In genomic region chrX:150202641-150203248, GRCh38 we compare ENCODE assay signal across 14 cellular contexts.
DNase-seq lines count a peak whose midpoint lies in the region; ATAC-seq, FAIRE-seq and TF ChIP-seq lines count a peak whose summit lies in the region.
"Had no signal": no experiment of that assay in that cellular context is flagged by ENCODE, and none has a peak within 500 bp of the region (broad histone marks: within the 10 kb centered on the region; RNA-seq: fewer than 3 reads in every experiment).

No MANE protein-coding gene starts in this region.

- no peak overlapping the region for H3K27ac ChIP-seq in kidney (ENCODE audit: low read depth in 2 of 2, low read length in 2 of 2)

- no peaks in the 10 kb centered on the region for H3K36me3 Mint-ChIP-seq in osteocyte (ENCODE audit: unreplicated experiment)
- H3K36me3 Mint-ChIP-seq in stimulated activated memory B cell treated with anti-CD40 and anti-IgM and Interleukin-4, amounts not matched to agents 10 μg/mL and 1 μg/mL and 100 μg/mL, for 72 hours = no peaks in the 10 kb centered on the region
- H3K36me3 Mint-ChIP-seq: activated naive CD8-positive, alpha-beta T cell; natural killer cell treated with Interleukin-12 subunit alpha and Interleukin-12 subunit beta and Interleukin-15 and Interleukin-18, amount 100 ng/mL, for 72 hours had no signal

- FAIRE-seq in kidney (lab: Jason Lieb, UNC) = no peak
- FAIRE-seq: small intestine had no signal

- no peaks in the 10 kb centered on the region for H3K9me3 ChIP-seq in kidney (ENCODE audit: control insufficient read depth in 1 of 2, low read length in 2 of 2)
- H3K9me3 ChIP-seq: SK-N-SH had no signal

- H3K4me3 ChIP-seq in kidney (ENCODE audit: low read length in 2 of 2) = no peak overlapping the region

- DNase-seq in GM03348 (ENCODE audit: low spot score) (peak; percentile 44), RPMI7951 (ENCODE audit: low read depth) (peak; percentile 85), fibroblast of gingiva (ENCODE audit: low read depth) (peak; percentile 93), osteocyte (ENCODE audit: extremely low spot score, unreplicated experiment) (no peak), kidney (no peak), NCI-H345 (lab: John Stamatoyannopoulos, UW) (no peak)
- no peak for DNase-seq in activated T-cell treated with anti-CD3 and anti-CD28 coated beads, Interleukin-2, amount 50 U/mL, for 1 hour
- DNase-seq: activated CD4-positive, alpha-beta T cell treated with anti-CD3 and anti-CD28 coated beads, Interleukin-2, amount 10 ng/mL, durations not matched to agents 24 days and 14 days; NCI-H524; SK-N-SH; small intestine had no signal

- peak overlapping the region; percentile 50 for H3K27ac Mint-ChIP-seq in osteocyte (ENCODE audit: unreplicated experiment)
- no peak overlapping the region for H3K27ac Mint-ChIP-seq in stimulated activated memory B cell treated with anti-CD40 and anti-IgM and Interleukin-4, amounts not matched to agents 10 μg/mL and 1 μg/mL and 100 μg/mL, for 72 hours
- H3K27ac Mint-ChIP-seq: activated CD4-positive, alpha-beta T cell treated with anti-CD3 and anti-CD28 coated beads, Interleukin-2, amount 10 ng/mL, durations not matched to agents 24 days and 14 days; activated naive CD8-positive, alpha-beta T cell; natural killer cell treated with Interleukin-12 subunit alpha and Interleukin-12 subunit beta and Interleukin-15 and Interleukin-18, amount 100 ng/mL, for 72 hours had no signal

- no peak overlapping the region for H3K4me3 Mint-ChIP-seq in osteocyte (ENCODE audit: unreplicated experiment)
- H3K4me3 Mint-ChIP-seq in stimulated activated memory B cell treated with anti-CD40 and anti-IgM and Interleukin-4, amounts not matched to agents 10 μg/mL and 1 μg/mL and 100 μg/mL, for 72 hours = no peak overlapping the region
- H3K4me3 Mint-ChIP-seq: activated CD4-positive, alpha-beta T cell treated with anti-CD3 and anti-CD28 coated beads, Interleukin-2, amount 10 ng/mL, durations not matched to agents 24 days and 14 days; activated naive CD8-positive, alpha-beta T cell; natural killer cell treated with Interleukin-12 subunit alpha and Interleukin-12 subunit beta and Interleukin-15 and Interleukin-18, amount 100 ng/mL, for 72 hours had no signal

- peaks cover 5% of the 10 kb centered on the region for H3K9me3 Mint-ChIP-seq in osteocyte (ENCODE audit: unreplicated experiment)
- no peaks in the 10 kb centered on the region for H3K9me3 Mint-ChIP-seq in stimulated activated memory B cell treated with anti-CD40 and anti-IgM and Interleukin-4, amounts not matched to agents 10 μg/mL and 1 μg/mL and 100 μg/mL, for 72 hours
- H3K9me3 Mint-ChIP-seq: activated CD4-positive, alpha-beta T cell treated with anti-CD3 and anti-CD28 coated beads, Interleukin-2, amount 10 ng/mL, durations not matched to agents 24 days and 14 days; natural killer cell treated with Interleukin-12 subunit alpha and Interleukin-12 subunit beta and Interleukin-15 and Interleukin-18, amount 100 ng/mL, for 72 hours had no signal

- H3K4me1 ChIP-seq in kidney (ENCODE audit: control insufficient read depth in 1 of 2, insufficient read depth in 1 of 2, low read depth in 1 of 2, low read length in 2 of 2) = no peaks in the 10 kb centered on the region

- H3K4me1 Mint-ChIP-seq in osteocyte (ENCODE audit: unreplicated experiment) = peaks cover 43% of the 10 kb centered on the region
- peaks cover 8% of the 10 kb centered on the region for H3K4me1 Mint-ChIP-seq in stimulated activated memory B cell treated with anti-CD40 and anti-IgM and Interleukin-4, amounts not matched to agents 10 μg/mL and 1 μg/mL and 100 μg/mL, for 72 hours

- TF ChIP-seq CTCF in osteocyte (IDR thresholded peaks at IDR 0.05) (no peak), kidney (IDR thresholded peaks at IDR 0.05; ENCODE audit: borderline replicate concordance, extremely low read depth, insufficient read depth) (no peak)

- intact Hi-C loops in kidney (cut with DNase I) = no loop called here

- no peaks in the 10 kb centered on the region for H3K36me3 ChIP-seq in kidney (ENCODE audit: control insufficient read depth in 1 of 2, insufficient read depth in 2 of 2, low read length in 2 of 2)

- ATAC-seq in stimulated activated memory B cell treated with anti-CD40 and anti-IgM and Interleukin-4, amounts not matched to agents 10 μg/mL and 1 μg/mL and 100 μg/mL, for 72 hours = no peak
- ATAC-seq: natural killer cell treated with Interleukin-12 subunit alpha and Interleukin-12 subunit beta and Interleukin-15 and Interleukin-18, amount 100 ng/mL, for 72 hours had no signal

- no peak overlapping the region for H3K9ac ChIP-seq in kidney (ENCODE audit: low read length in 2 of 2)
- H3K9ac ChIP-seq: SK-N-SH had no signal

- no peaks in the 10 kb centered on the region for H3K27me3 Mint-ChIP-seq in osteocyte (ENCODE audit: unreplicated experiment)
- no peaks in the 10 kb centered on the region for H3K27me3 Mint-ChIP-seq in stimulated activated memory B cell treated with anti-CD40 and anti-IgM and Interleukin-4, amounts not matched to agents 10 μg/mL and 1 μg/mL and 100 μg/mL, for 72 hours
- H3K27me3 Mint-ChIP-seq: activated CD4-positive, alpha-beta T cell treated with anti-CD3 and anti-CD28 coated beads, Interleukin-2, amount 10 ng/mL, durations not matched to agents 24 days and 14 days; activated naive CD8-positive, alpha-beta T cell had no signal

Comparison
In these comparisons a context has a peak if more than half of its experiments do, and no peak if none do; other contexts are left out.
1. DNase-seq: peak in GM03348 (single experiment), RPMI7951 (single experiment) and fibroblast of gingiva (single experiment); none in osteocyte (single experiment), kidney (single experiment), activated T-cell treated with anti-CD3 and anti-CD28 coated beads, Interleukin-2, amount 50 U/mL, for 1 hour (single experiment) and NCI-H345 (single experiment).